Comparison of ENCODE assay signal across 17 cellular contexts in the genomic region with DNA sequence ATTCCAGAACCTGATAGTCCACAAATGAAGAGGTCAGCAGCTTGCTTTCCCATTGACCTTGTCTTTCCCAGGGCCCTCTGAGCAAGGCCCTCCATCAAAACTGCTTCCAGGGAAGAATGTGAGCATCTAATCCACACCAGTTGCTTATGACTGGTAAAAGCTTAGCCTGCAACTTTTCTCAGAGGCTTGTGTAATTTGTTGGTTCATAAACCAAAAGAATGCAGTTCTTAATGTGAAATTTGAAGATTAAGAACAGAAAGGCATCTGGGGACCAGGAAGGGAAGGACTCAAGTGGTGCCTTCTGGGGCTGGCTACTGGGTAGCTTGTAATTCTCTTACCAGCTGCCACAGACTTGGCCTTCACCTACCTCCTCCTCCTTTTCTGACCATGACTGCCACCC.
DNase-seq lines count a peak whose midpoint lies in the region; ATAC-seq and TF ChIP-seq lines count a peak whose summit lies in the region.
"Had no signal": no experiment of that assay in that cellular context is flagged by ENCODE, and none has a peak within 500 bp of the region (broad histone marks: within the 10 kb centered on the region; RNA-seq: fewer than 3 reads in every experiment).

No MANE protein-coding gene starts in this region.

- no peak overlapping the region for H3K4me3 ChIP-seq in left ventricle myocardium inferior
- no peak overlapping the region for H3K4me3 ChIP-seq in adipocyte (ENCODE audit: low read length)
- H3K4me3 ChIP-seq in retinal pigment epithelial cell (ENCODE audit: low read length): no peak overlapping the region
- H3K4me3 ChIP-seq: HAP-1 had no signal

- H3K36me3 ChIP-seq in left ventricle myocardium inferior: no peaks in the 10 kb centered on the region
- H3K36me3 ChIP-seq in adipocyte (ENCODE audit: control insufficient read depth, insufficient read depth, low read length, severe bottlenecking): no peaks in the 10 kb centered on the region
- H3K36me3 ChIP-seq: HAP-1 had no signal

- H3K9me3 ChIP-seq in left ventricle myocardium inferior (replicated peaks) (no peaks in the 10 kb centered on the region), adipocyte (ENCODE audit: control insufficient read depth, low read length) (no peaks in the 10 kb centered on the region)
- H3K9me3 ChIP-seq: HAP-1 had no signal

- no peak for ATAC-seq in left cardiac atrium

- peak overlapping the region; percentile 68 for H3K27ac ChIP-seq in left ventricle myocardium inferior (replicated peaks)

- no peaks in the 10 kb centered on the region for H3K27me3 ChIP-seq in left ventricle myocardium inferior (ENCODE audit: low read depth)
- H3K27me3 ChIP-seq in adipocyte (replicated peaks; ENCODE audit: control insufficient read depth, insufficient read depth, low read length): no peaks in the 10 kb centered on the region

- DNase-seq in left ventricle myocardium inferior: no peak
- DNase-seq in left cardiac atrium: no peak
- peak; percentile 40 for DNase-seq in adipocyte (ENCODE audit: low read depth)
- DNase-seq in amniotic epithelial cell (ENCODE audit: low read depth): peak; percentile 68
- DNase-seq in retinal pigment epithelial cell (ENCODE audit: low read depth): peak; percentile 8
- no peak for DNase-seq in inferior parietal cortex (ENCODE audit: extremely low spot score)
- DNase-seq in epidermal melanocyte (ENCODE audit: insufficient read length, low spot score): no peak
- DNase-seq: C1 segment of cervical spinal cord; Calu3; CD4-positive, alpha-beta memory T cell; COR-L47; DMS53; DMS79 treated with DMSO at 0.1 percent for 48 hours; GF-D8; GOT3; HFFc6 had no signal

- H3K9ac ChIP-seq in adipocyte (ENCODE audit: low read length): no peak overlapping the region

- peaks cover 32% of the 10 kb centered on the region for H3K4me1 ChIP-seq in left ventricle myocardium inferior
- no peaks in the 10 kb centered on the region for H3K4me1 ChIP-seq in adipocyte (ENCODE audit: control insufficient read depth, insufficient read depth, low read length)
- H3K4me1 ChIP-seq: HAP-1 had no signal

- no peak for TF ChIP-seq CTCF in left ventricle myocardium inferior (IDR thresholded peaks at IDR 0.05; ENCODE audit: borderline replicate concordance)
- TF ChIP-seq CTCF in retinal pigment epithelial cell (conservative IDR thresholded peaks at IDR 0.05; ENCODE audit: low read depth, low read length): no peak

- intact Hi-C loops in left ventricle myocardium inferior (cut with micrococcal nuclease): no loop called here
- intact Hi-C loops in left cardiac atrium (cut with DNase I): loop anchor here in 1 of 2 donors (5.0 kb wide), 1 partner anchor 44 kb away; no protein-coding TSS in a partner anchor

Comparison
In these comparisons a context has a peak if more than half of its experiments do, and no peak if none do; other contexts are left out.
1. DNase-seq: peak in adipocyte (single experiment), amniotic epithelial cell (single experiment) and retinal pigment epithelial cell (single experiment); none in left ventricle myocardium inferior (single experiment), left cardiac atrium (single experiment), inferior parietal cortex (single experiment) and epidermal melanocyte (single experiment).